In genomic region chr9:104961701-104962359, GRCh38 we compare ENCODE assay signal across 2 cellular contexts.
TF ChIP-seq lines count a peak whose summit lies in the region.

No MANE protein-coding gene starts in this region.

TF ChIP-seq in IMR-90, 13 proteins besides CTCF, POLR2A, EP300 and RAD21:
- no peak for TF ChIP-seq MAFK (IDR thresholded peaks at IDR 0.05; ENCODE audit: low read depth, low read length)
- no peak for TF ChIP-seq SMC3 (IDR thresholded peaks at IDR 0.05; ENCODE audit: low read depth, low read length)
- TF ChIP-seq MAZ (IDR thresholded peaks at IDR 0.05; ENCODE audit: borderline replicate concordance, low read depth, low read length): no peak
- TF ChIP-seq CHD1 (IDR thresholded peaks at IDR 0.05; ENCODE audit: low read depth, low read length): no peak
- TF ChIP-seq FOS (IDR thresholded peaks at IDR 0.05; ENCODE audit: low read depth, low read length): no peak
- TF ChIP-seq MXI1 (IDR thresholded peaks at IDR 0.05; ENCODE audit: borderline replicate concordance, low read depth, low read length): no peak
- no peak for TF ChIP-seq RCOR1 (IDR thresholded peaks at IDR 0.05; ENCODE audit: insufficient replicate concordance, low read length)
- TF ChIP-seq CEBPB (IDR thresholded peaks at IDR 0.05; ENCODE audit: low read depth, low read length): no peak
- no peak for TF ChIP-seq ELK1 (IDR thresholded peaks at IDR 0.05; ENCODE audit: borderline replicate concordance, low read depth, low read length)
- TF ChIP-seq USF2 (IDR thresholded peaks at IDR 0.05; ENCODE audit: low read depth, low read length): no peak
- TF ChIP-seq NFE2L2 (IDR thresholded peaks at IDR 0.05; ENCODE audit: low read depth, low read length): no peak
- no peak for TF ChIP-seq RFX5 (IDR thresholded peaks at IDR 0.05; ENCODE audit: low read depth, low read length)
- no peak for TF ChIP-seq BHLHE40 (IDR thresholded peaks at IDR 0.05; ENCODE audit: low read depth, low read length)

TF ChIP-seq in K562, 482 proteins besides CTCF, POLR2A, EP300 and RAD21:
- TF ChIP-seq BMI1 (IDR thresholded peaks at IDR 0.05; ENCODE audit: low read length) (no peak), DLX4 (CRISPR knock-in tag; IDR thresholded peaks at IDR 0.05) (no peak), CEBPG (CRISPR knock-in tag; IDR thresholded peaks at IDR 0.05) (no peak), CEBPG (tag; conservative IDR thresholded peaks at IDR 0.05 in 1 of 2, IDR thresholded peaks at IDR 0.05 in 1 of 2) (0 out of 4 replicates have a peak, but pooled peaks of 1 of the 2 experiments have one; percentile 7), RBM15 (IDR thresholded peaks at IDR 0.05; ENCODE audit: insufficient read depth, low read length) (no peak), RNF219 (CRISPR knock-in tag; IDR thresholded peaks at IDR 0.05) (no peak), PHB2 (IDR thresholded peaks at IDR 0.05; ENCODE audit: low read depth) (no peak), CREBBP (IDR thresholded peaks at IDR 0.05; ENCODE audit: low read depth, low read length) (no peak), ZNF764 (CRISPR knock-in tag; IDR thresholded peaks at IDR 0.05; ENCODE audit: low read depth) (no peak), ILF3 (IDR thresholded peaks at IDR 0.05; ENCODE audit: borderline replicate concordance) (no peak), ZSCAN32 (CRISPR knock-in tag; IDR thresholded peaks at IDR 0.05) (no peak), FOXJ3 (CRISPR knock-in tag; IDR thresholded peaks at IDR 0.05) (no peak), GABPB2 (CRISPR knock-in tag; conservative IDR thresholded peaks at IDR 0.05) (no peak), KAT8 (IDR thresholded peaks at IDR 0.05; ENCODE audit: low read depth) (no peak), RBM25 (IDR thresholded peaks at IDR 0.05; ENCODE audit: low read depth, low read length, severe bottlenecking) (no peak), ZBTB34 (CRISPR knock-in tag; IDR thresholded peaks at IDR 0.05) (no peak), FOSL1 (tag; conservative IDR thresholded peaks at IDR 0.05) (0 out of 2 replicates have a peak, but pooled peaks have one; percentile 2), ZFX (CRISPR knock-in tag; IDR thresholded peaks at IDR 0.05) (no peak), MYBL2 (IDR thresholded peaks at IDR 0.05; ENCODE audit: low read depth) (no peak), MYBL2 (CRISPR knock-in tag; IDR thresholded peaks at IDR 0.05; ENCODE audit: borderline replicate concordance) (no peak), NFYB (IDR thresholded peaks at IDR 0.05; ENCODE audit: extremely low read depth, insufficient read length) (no peak), NRF1 (conservative IDR thresholded peaks at IDR 0.05 in 1 of 2, IDR thresholded peaks at IDR 0.05 in 1 of 2) (no peak), ZNF41 (CRISPR knock-in tag; conservative IDR thresholded peaks at IDR 0.05) (no peak), NR2C2 (CRISPR knock-in tag; IDR thresholded peaks at IDR 0.05) (no peak), NR2C2 (tag; IDR thresholded peaks at IDR 0.05) (peak; percentile 52; the same call in 1 of the 2 replicates)
- TF ChIP-seq, protein P1, sequence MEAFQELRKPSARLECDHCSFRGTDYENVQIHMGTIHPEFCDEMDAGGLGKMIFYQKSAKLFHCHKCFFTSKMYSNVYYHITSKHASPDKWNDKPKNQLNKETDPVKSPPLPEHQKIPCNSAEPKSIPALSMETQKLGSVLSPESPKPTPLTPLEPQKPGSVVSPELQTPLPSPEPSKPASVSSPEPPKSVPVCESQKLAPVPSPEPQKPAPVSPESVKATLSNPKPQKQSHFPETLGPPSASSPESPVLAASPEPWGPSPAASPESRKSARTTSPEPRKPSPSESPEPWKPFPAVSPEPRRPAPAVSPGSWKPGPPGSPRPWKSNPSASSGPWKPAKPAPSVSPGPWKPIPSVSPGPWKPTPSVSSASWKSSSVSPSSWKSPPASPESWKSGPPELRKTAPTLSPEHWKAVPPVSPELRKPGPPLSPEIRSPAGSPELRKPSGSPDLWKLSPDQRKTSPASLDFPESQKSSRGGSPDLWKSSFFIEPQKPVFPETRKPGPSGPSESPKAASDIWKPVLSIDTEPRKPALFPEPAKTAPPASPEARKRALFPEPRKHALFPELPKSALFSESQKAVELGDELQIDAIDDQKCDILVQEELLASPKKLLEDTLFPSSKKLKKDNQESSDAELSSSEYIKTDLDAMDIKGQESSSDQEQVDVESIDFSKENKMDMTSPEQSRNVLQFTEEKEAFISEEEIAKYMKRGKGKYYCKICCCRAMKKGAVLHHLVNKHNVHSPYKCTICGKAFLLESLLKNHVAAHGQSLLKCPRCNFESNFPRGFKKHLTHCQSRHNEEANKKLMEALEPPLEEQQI (IDR thresholded peaks at IDR 0.05): no peak
